In the genomic region with DNA sequence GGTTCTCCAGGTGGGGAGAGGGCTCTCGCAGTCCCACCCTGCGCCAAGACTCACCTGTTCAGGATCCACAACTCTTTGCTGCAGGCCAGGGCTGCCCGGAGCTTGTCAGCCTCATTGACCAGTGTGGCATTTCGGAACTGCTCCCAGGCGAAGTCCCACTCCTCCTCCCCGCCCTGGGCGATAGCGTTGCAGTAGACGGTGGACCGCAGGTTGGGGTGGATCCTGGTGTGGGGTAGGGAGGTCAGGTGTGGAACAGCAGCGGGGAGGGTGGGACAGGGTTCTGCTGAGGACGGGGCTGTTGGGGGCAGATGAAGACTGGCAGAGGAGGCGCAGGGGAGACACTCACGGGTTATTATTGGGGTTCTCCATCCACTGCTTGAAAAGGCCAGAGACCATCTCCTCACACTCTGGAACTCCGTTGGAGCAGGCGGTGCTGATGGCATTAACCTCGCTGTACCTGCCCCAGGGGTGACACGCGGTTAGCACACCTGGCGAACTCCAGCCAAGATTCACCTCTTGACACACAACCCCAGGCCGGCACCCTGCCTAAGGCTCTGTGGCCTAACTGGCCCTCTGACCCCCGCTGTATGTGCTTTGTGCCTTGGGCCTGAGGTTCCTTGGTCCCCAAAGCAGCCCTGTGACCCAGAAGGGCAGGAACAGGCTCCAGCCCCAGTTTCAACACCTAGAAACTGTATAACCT, we compare ENCODE assay signal across 31 cellular contexts. TPM values are rescaled to one million over a fixed set of nuclear protein-coding genes. Genes with fewer than 3 reads are reported as not detected.
"Had no signal": no experiment of that assay in that cellular context is flagged by ENCODE, and none has a peak within 500 bp of the region (broad histone marks: within the 10 kb centered on the region; RNA-seq: fewer than 3 reads in every experiment).

No MANE protein-coding gene starts in this region.

- H3K27me3 Mint-ChIP-seq: activated B cell treated with CpG ODN at 0.5 μM for 24 hours; stimulated activated naive B cell treated with anti-CD40 and anti-IgM and Interleukin-4, amounts not matched to agents 10 μg/mL and 1 μg/mL and 100 μg/mL, for 72 hours had no signal

- H3K4me1 ChIP-seq: prostate gland, sigmoid colon had no signal

- H3K36me3 Mint-ChIP-seq: immature natural killer cell; naive B cell; stimulated activated naive B cell treated with anti-CD40 and anti-IgM and Interleukin-4, amounts not matched to agents 10 μg/mL and 1 μg/mL and 100 μg/mL, for 72 hours had no signal

- H3K4me3 Mint-ChIP-seq: activated B cell treated with CpG ODN at 0.5 μM for 24 hours; activated CD8-positive, alpha-beta T cell treated with anti-CD3 and anti-CD28 coated beads for 36 hours; activated naive CD8-positive, alpha-beta T cell; activated T-cell treated with anti-CD3 and anti-CD28 coated beads, Interleukin-2, amount 50 U/mL, for 4 hours; activated T-helper 17 cell treated with anti-CD3 and anti-CD28 coated beads, Interleukin-2, amount 50 U/mL, for 72 hours; immature natural killer cell; naive B cell; nephron progenitor cell; stimulated activated naive B cell treated with anti-CD40 and anti-IgM and Interleukin-4, amounts not matched to agents 10 μg/mL and 1 μg/mL and 100 μg/mL, for 72 hours; T-cell had no signal

- H3K4me1 Mint-ChIP-seq: activated B cell treated with CpG ODN at 0.5 μM for 24 hours; activated T-helper 17 cell treated with anti-CD3 and anti-CD28 coated beads, Interleukin-2, amount 50 U/mL, for 72 hours; immature natural killer cell; naive B cell; nephron progenitor cell; stimulated activated naive B cell treated with anti-CD40 and anti-IgM and Interleukin-4, amounts not matched to agents 10 μg/mL and 1 μg/mL and 100 μg/mL, for 72 hours; T-cell had no signal

- H3K27ac Mint-ChIP-seq: activated B cell treated with CpG ODN at 0.5 μM for 24 hours; activated CD8-positive, alpha-beta T cell treated with anti-CD3 and anti-CD28 coated beads for 36 hours; activated naive CD8-positive, alpha-beta T cell; activated T-helper 17 cell treated with anti-CD3 and anti-CD28 coated beads, Interleukin-2, amount 50 U/mL, for 72 hours; immature natural killer cell; naive B cell; nephron progenitor cell; stimulated activated naive B cell treated with anti-CD40 and anti-IgM and Interleukin-4, amounts not matched to agents 10 μg/mL and 1 μg/mL and 100 μg/mL, for 72 hours; T-cell had no signal

- H3K4me3 ChIP-seq: coronary artery, pancreas, prostate gland, sigmoid colon, stomach, thyroid gland had no signal

- DNase-seq: activated B cell treated with CpG ODN at 0.5 μM for 24 hours; activated CD4-positive, alpha-beta T cell treated with anti-CD3 and anti-CD28 coated beads, Interleukin-2, amount 50 U/mL, for 1 hour; activated CD8-positive, alpha-beta T cell treated with anti-CD3 and anti-CD28 coated beads for 36 hours; activated T-cell treated with anti-CD3 and anti-CD28 coated beads, Interleukin-2, amount 50 U/mL, for 4 hours; anterior cingulate cortex; foreskin fibroblast; head of caudate nucleus; hippocampal formation; immature natural killer cell; naive B cell; nephron progenitor cell; retina; sigmoid colon; small intestine; stimulated activated CD4-positive, alpha-beta T cell treated with anti-CD3 and anti-CD28 coated beads, Interleukin-1b, Interleukin-23, amount 100 ng/mL, for 48 hours; stimulated activated CD4-positive, alpha-beta T cell treated with anti-CD3 and anti-CD28 coated beads, Interleukin-4, amount 100 ng/mL, for 4 hours; stimulated activated CD8-positive, alpha-beta memory T cell treated with anti-CD3 and anti-CD28 coated beads, Interleukin-4, amount 100 ng/mL, for 48 hours; stimulated activated naive B cell treated with anti-CD40 and anti-IgM and Interleukin-4, amounts not matched to agents 10 μg/mL and 1 μg/mL and 100 μg/mL, for 72 hours; stomach; T-cell; thyroid gland had no signal

- H3K9me3 ChIP-seq: pancreas, prostate gland, thyroid gland had no signal

- H3K27ac ChIP-seq: coronary artery, pancreas, prostate gland, sigmoid colon, stomach, thyroid gland had no signal

- H3K36me3 ChIP-seq: prostate gland, sigmoid colon, thyroid gland had no signal

- H3K27me3 ChIP-seq: pancreas, sigmoid colon, stomach, thyroid gland had no signal

- FAIRE-seq: bronchial epithelial cell, pancreas, small intestine had no signal

- ATAC-seq: activated CD8-positive, alpha-beta T cell treated with anti-CD3 and anti-CD28 coated beads for 36 hours; activated T-cell treated with anti-CD3 and anti-CD28 coated beads, Interleukin-2, amount 50 U/mL, for 4 hours; activated T-helper 17 cell treated with anti-CD3 and anti-CD28 coated beads, Interleukin-2, amount 50 U/mL, for 72 hours; esophagus mucosa; pancreas; stimulated activated naive B cell treated with anti-CD40 and anti-IgM and Interleukin-4, amounts not matched to agents 10 μg/mL and 1 μg/mL and 100 μg/mL, for 72 hours; T-cell had no signal

RNA-seq across cellular contexts. Expression of a gene that starts 16.1 kb away (rescaled TPM):
- total RNA-seq: activated CD8-positive, alpha-beta T cell treated with anti-CD3 and anti-CD28 coated beads for 36 hours; activated T-cell treated with anti-CD3 and anti-CD28 coated beads, Interleukin-2, amount 50 U/mL, for 4 hours; lung microvascular endothelial cell; sigmoid colon; stomach; T-cell; T-helper 2 cell treated with Interferon-gamma antibody and Interleukin-4, amounts not matched to agents 100 ng/mL and 5 ng/mL, for 36 hours; ureter had no signal
- polyA plus RNA-seq: immature natural killer cell had no signal

RNA-seq across cellular contexts. Expression of a gene that starts 22.4 kb away (rescaled TPM):
- total RNA-seq: activated CD8-positive, alpha-beta T cell treated with anti-CD3 and anti-CD28 coated beads for 36 hours had no signal
